25 cellular contexts compared by ENCODE assay signal in the genomic region with DNA sequence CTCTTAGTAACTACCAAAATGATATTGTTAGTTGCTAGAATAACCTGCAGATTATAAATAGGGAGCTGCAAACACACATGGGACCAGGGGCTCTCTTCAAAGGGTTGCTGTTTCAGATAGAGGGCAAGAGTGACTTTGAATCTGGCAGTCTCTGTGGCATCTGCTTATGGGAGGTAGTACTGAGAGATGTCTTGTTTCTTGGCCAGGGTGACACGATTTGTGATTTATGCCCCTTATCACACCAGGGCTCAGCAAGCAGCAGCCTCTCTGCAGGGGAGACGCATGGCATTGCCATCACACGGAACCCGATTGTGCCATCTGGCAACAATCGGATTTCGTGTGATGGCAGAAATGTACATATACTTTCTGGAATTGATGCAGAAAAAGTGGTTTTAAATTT.
"Had no signal": no experiment of that assay in that cellular context is flagged by ENCODE, and none has a peak within 500 bp of the region (broad histone marks: within the 10 kb centered on the region; RNA-seq: fewer than 3 reads in every experiment).

No MANE protein-coding gene starts in this region.

- H3K36me3 Mint-ChIP-seq: activated naive CD8-positive, alpha-beta T cell; natural killer cell treated with Interleukin-12 subunit alpha and Interleukin-12 subunit beta and Interleukin-15 and Interleukin-18, amount 100 ng/mL, for 72 hours; stimulated activated effector memory CD8-positive, alpha-beta T cell treated with anti-CD3 and anti-CD28 coated beads, Interleukin-12 subunit alpha, Interleukin-12 subunit beta, amount 100 ng/mL, for 72 hours had no signal

- H3K79me2 ChIP-seq: parathyroid adenoma had no signal

- H3K9ac ChIP-seq: parathyroid adenoma had no signal

- H3K4me3 Mint-ChIP-seq: activated naive CD8-positive, alpha-beta T cell; activated T-cell treated with anti-CD3 and anti-CD28 coated beads, Interleukin-2, amount 50 U/mL, for 24 hours; activated T-helper 17 cell treated with anti-CD3 and anti-CD28 coated beads, Interleukin-2, amount 50 U/mL, for 72 hours; central memory CD8-positive, alpha-beta T cell; effector memory CD8-positive, alpha-beta T cell; memory B cell; natural killer cell treated with Interleukin-12 subunit alpha and Interleukin-12 subunit beta and Interleukin-15 and Interleukin-18, amount 100 ng/mL, for 72 hours; stimulated activated effector memory CD8-positive, alpha-beta T cell treated with anti-CD3 and anti-CD28 coated beads, Interleukin-12 subunit alpha, Interleukin-12 subunit beta, amount 100 ng/mL, for 72 hours; stimulated activated naive CD8-positive, alpha-beta T cell treated with anti-CD3 and anti-CD28 coated beads, Interleukin-15, amount 100 ng/mL, for 72 hours had no signal

- ATAC-seq: activated T-helper 17 cell treated with anti-CD3 and anti-CD28 coated beads, Interleukin-2, amount 50 U/mL, for 72 hours; effector memory CD8-positive, alpha-beta T cell; esophagus mucosa; natural killer cell treated with Interleukin-12 subunit alpha and Interleukin-12 subunit beta and Interleukin-15 and Interleukin-18, amount 100 ng/mL, for 72 hours; right lobe of liver; stimulated activated effector memory CD8-positive, alpha-beta T cell treated with anti-CD3 and anti-CD28 coated beads, Interleukin-12 subunit alpha, Interleukin-12 subunit beta, amount 100 ng/mL, for 72 hours; stimulated activated naive CD8-positive, alpha-beta T cell treated with anti-CD3 and anti-CD28 coated beads, Interleukin-15, amount 100 ng/mL, for 72 hours had no signal

- H3K36me3 ChIP-seq: adrenal gland, ascending aorta, breast epithelium, right lobe of liver, tibial artery had no signal

- H3K9me3 Mint-ChIP-seq: activated T-cell treated with anti-CD3 and anti-CD28 coated beads, Interleukin-2, amount 50 U/mL, for 24 hours; memory B cell; natural killer cell treated with Interleukin-12 subunit alpha and Interleukin-12 subunit beta and Interleukin-15 and Interleukin-18, amount 100 ng/mL, for 72 hours; stimulated activated naive CD8-positive, alpha-beta T cell treated with anti-CD3 and anti-CD28 coated beads, Interleukin-15, amount 100 ng/mL, for 72 hours had no signal

- H3K4me1 Mint-ChIP-seq: activated T-helper 17 cell treated with anti-CD3 and anti-CD28 coated beads, Interleukin-2, amount 50 U/mL, for 72 hours; central memory CD8-positive, alpha-beta T cell; stimulated activated effector memory CD8-positive, alpha-beta T cell treated with anti-CD3 and anti-CD28 coated beads, Interleukin-12 subunit alpha, Interleukin-12 subunit beta, amount 100 ng/mL, for 72 hours; stimulated activated naive CD8-positive, alpha-beta T cell treated with anti-CD3 and anti-CD28 coated beads, Interleukin-15, amount 100 ng/mL, for 72 hours had no signal

- H3K27me3 Mint-ChIP-seq: activated naive CD8-positive, alpha-beta T cell; activated T-cell treated with anti-CD3 and anti-CD28 coated beads, Interleukin-2, amount 50 U/mL, for 24 hours; activated T-helper 17 cell treated with anti-CD3 and anti-CD28 coated beads, Interleukin-2, amount 50 U/mL, for 72 hours; central memory CD8-positive, alpha-beta T cell; effector memory CD8-positive, alpha-beta T cell; memory B cell; natural killer cell treated with Interleukin-12 subunit alpha and Interleukin-12 subunit beta and Interleukin-15 and Interleukin-18, amount 100 ng/mL, for 72 hours; stimulated activated naive CD8-positive, alpha-beta T cell treated with anti-CD3 and anti-CD28 coated beads, Interleukin-15, amount 100 ng/mL, for 72 hours had no signal

- H3K27ac ChIP-seq: adrenal gland, ascending aorta, breast epithelium, parathyroid adenoma, right lobe of liver, skin epidermis, tibial artery had no signal

- H3K27me3 ChIP-seq: adrenal gland, ascending aorta, breast epithelium, right lobe of liver, tibial artery had no signal

- H3K4me1 ChIP-seq: ascending aorta, breast epithelium, right lobe of liver had no signal

- H2AFZ ChIP-seq: parathyroid adenoma had no signal

- H3K9me3 ChIP-seq: adrenal gland, ascending aorta, breast epithelium, right lobe of liver, tibial artery had no signal

- DNase-seq: activated CD4-positive, alpha-beta T cell treated with anti-CD3 and anti-CD28 coated beads for 1 hour; activated CD4-positive, alpha-beta T cell treated with anti-CD3 and anti-CD28 coated beads, Interleukin-2, amount 50 U/mL, for 4 hours; activated CD8-positive, alpha-beta memory T cell treated with anti-CD3 and anti-CD28 coated beads for 24 hours; activated CD8-positive, alpha-beta memory T cell treated with anti-CD3 and anti-CD28 coated beads, Interleukin-2, amount 50 U/mL, for 4 hours; activated T-cell treated with anti-CD3 and anti-CD28 coated beads, Interleukin-2, amount 50 U/mL, for 24 hours; adrenal gland; effector memory CD8-positive, alpha-beta T cell; hippocampal formation; nucleus accumbens; right lobe of liver; stimulated activated CD4-positive, alpha-beta T cell treated with anti-CD3 and anti-CD28 coated beads, Interleukin-1b, Interleukin-23, amount 100 ng/mL, for 48 hours; stimulated activated naive CD8-positive, alpha-beta T cell treated with anti-CD3 and anti-CD28 coated beads, Interleukin-15, amount 100 ng/mL, for 72 hours; T-helper 9 cell; tibial artery had no signal

- H3K27ac Mint-ChIP-seq: activated naive CD8-positive, alpha-beta T cell; activated T-cell treated with anti-CD3 and anti-CD28 coated beads, Interleukin-2, amount 50 U/mL, for 24 hours; activated T-helper 17 cell treated with anti-CD3 and anti-CD28 coated beads, Interleukin-2, amount 50 U/mL, for 72 hours; effector memory CD8-positive, alpha-beta T cell; memory B cell; natural killer cell treated with Interleukin-12 subunit alpha and Interleukin-12 subunit beta and Interleukin-15 and Interleukin-18, amount 100 ng/mL, for 72 hours; stimulated activated effector memory CD8-positive, alpha-beta T cell treated with anti-CD3 and anti-CD28 coated beads, Interleukin-12 subunit alpha, Interleukin-12 subunit beta, amount 100 ng/mL, for 72 hours; stimulated activated naive CD8-positive, alpha-beta T cell treated with anti-CD3 and anti-CD28 coated beads, Interleukin-15, amount 100 ng/mL, for 72 hours had no signal

- H3K4me3 ChIP-seq: adrenal gland, ascending aorta, breast epithelium, right lobe of liver, skin epidermis, tibial artery had no signal
